ENCODE assay signal across 8 cellular contexts in genomic region chr5:134846641-134846960, GRCh38. TPM values are rescaled to one million over a fixed set of nuclear protein-coding genes. Genes with fewer than 3 reads are reported as not detected.
DNase-seq lines count a peak whose midpoint lies in the region; ATAC-seq lines count a peak whose summit lies in the region.

No MANE protein-coding gene starts in this region.

- no peaks in the 10 kb centered on the region for H3K9me2 ChIP-seq in GM23248 (ENCODE audit: insufficient read depth)

- H2AFZ ChIP-seq in GM23248 = peak overlapping the region; percentile 66

- H3F3A ChIP-seq in GM23248 (ENCODE audit: insufficient read depth) = peaks cover 58% of the 10 kb centered on the region

- H3K4me3 ChIP-seq in BLaER1 (peak overlapping the region; percentile 98), GM23248 (peak overlapping the region; percentile 85), SK-N-MC (peak overlapping the region; percentile 98), muscle layer of colon (ENCODE audit: low read depth in 1 of 2, low read length in 2 of 2) (peak overlapping the region; percentile 65 to 96)

- peak overlapping the region; percentile 100 for H3K9ac ChIP-seq in BLaER1
- peak overlapping the region; percentile 91 for H3K9ac ChIP-seq in GM23248
- peak overlapping the region; percentile 99 for H3K9ac ChIP-seq in SK-N-MC (ENCODE audit: insufficient read length)
- H3K9ac ChIP-seq in muscle layer of colon (ENCODE audit: low read length) = peak overlapping the region; percentile 77

- ATAC-seq in HG02610 (IDR thresholded peaks at IDR 0.05; ENCODE audit: unreplicated experiment) = no peak

- in situ Hi-C loops in GM23248 (cut with MboI) = no loop called here

- H3K4me2 ChIP-seq in BLaER1 (peak overlapping the region; percentile 72), GM23248 (ENCODE audit: unreplicated experiment) (peak overlapping the region; percentile 93)

- H4K20me1 ChIP-seq in BLaER1 (peaks cover 45% of the 10 kb centered on the region), GM23248 (ENCODE audit: insufficient read depth) (peaks cover 6% of the 10 kb centered on the region; the same call in 1 of the 2 replicates)

- DNase-seq in GM23248 (peak; percentile 55), SK-N-MC (ENCODE audit: low read depth, low spot score) (no peak), dermis blood vessel endothelial cell (peak; percentile 51), KG1 (lab: John Stamatoyannopoulos, UW) (no peak), dedifferentiated amniotic fluid mesenchymal stem cell (ENCODE audit: extremely low spot score) (no peak)

- H3K4me1 ChIP-seq in BLaER1 (peaks cover 32% of the 10 kb centered on the region), GM23248 (ENCODE audit: insufficient read depth) (peaks cover 44% of the 10 kb centered on the region), muscle layer of colon (ENCODE audit: insufficient read depth, low read length) (peaks cover 20% of the 10 kb centered on the region)

- no peaks in the 10 kb centered on the region for H3K9me3 ChIP-seq in BLaER1
- H3K9me3 ChIP-seq in GM23248 (ENCODE audit: low read depth) = no peaks in the 10 kb centered on the region
- no peaks in the 10 kb centered on the region for H3K9me3 ChIP-seq in SK-N-MC (ENCODE audit: low read depth, low read length)
- H3K9me3 ChIP-seq in muscle layer of colon (ENCODE audit: low read length) = no peaks in the 10 kb centered on the region

- WGBS in GM23248 (ENCODE audit: low coverage in 1 of 2, low lambda C conversion rate in 2 of 2, missing lambda C conversion rate in 2 of 2), 2 experiments = 1 to 2% methylated on average over 11 of the region's 11 CpGs

- peaks cover 35% of the 10 kb centered on the region for H3K36me3 ChIP-seq in BLaER1
- H3K36me3 ChIP-seq in GM23248 (ENCODE audit: low read depth) = no peaks in the 10 kb centered on the region
- peaks cover 22% of the 10 kb centered on the region for H3K36me3 ChIP-seq in SK-N-MC (ENCODE audit: insufficient read depth, low read length)
- no peaks in the 10 kb centered on the region for H3K36me3 ChIP-seq in muscle layer of colon (ENCODE audit: insufficient read depth, low read length)

- peak overlapping the region; percentile 99 for H3K27ac ChIP-seq in BLaER1
- H3K27ac ChIP-seq in GM23248 = peak overlapping the region; percentile 80
- peak overlapping the region; percentile 91 for H3K27ac ChIP-seq in SK-N-MC
- peak overlapping the region; percentile 92 for H3K27ac ChIP-seq in muscle layer of colon (ENCODE audit: low read depth, low read length)

- no peaks in the 10 kb centered on the region for H3K27me3 ChIP-seq in BLaER1
- no peaks in the 10 kb centered on the region for H3K27me3 ChIP-seq in GM23248 (replicated peaks; ENCODE audit: insufficient read depth)
- H3K27me3 ChIP-seq in muscle layer of colon (ENCODE audit: control insufficient read depth in 1 of 2, insufficient read depth in 2 of 2, low read length in 2 of 2) = no peaks in the 10 kb centered on the region

- H3K79me2 ChIP-seq in GM23248 (ENCODE audit: insufficient read depth) = peaks cover 50% of the 10 kb centered on the region

RNA-seq across cellular contexts. Expression of gene C5orf24, which starts 0.8 kb away (rescaled TPM):
- total RNA-seq in GM23248 (2014; rRNA removed; shearing (Covaris generic)) = 41.2 and 41.4 TPM in 2 replicates
- 34.0 and 36.4 TPM in 2 replicates for polyA plus RNA-seq in GM23248 (2016; fragmentation: Nextera tagmentation; extraction: Ambion mirVana)
- total RNA-seq in dermis blood vessel endothelial cell = 52.2 and 76.2 TPM in 2 replicates

RNA-seq across cellular contexts. Expression of gene TXNDC15, which starts 27.6 kb away (rescaled TPM):
- 112 and 170 TPM in 2 replicates for total RNA-seq in GM23248 (2014; rRNA removed; shearing (Covaris generic))
- polyA plus RNA-seq in GM23248 (2016; fragmentation: Nextera tagmentation; extraction: Ambion mirVana) = 102 and 103 TPM in 2 replicates
- total RNA-seq in dermis blood vessel endothelial cell = 84.0 and 107 TPM in 2 replicates

RNA-seq across cellular contexts. Expression of gene PCBD2, which starts 58.3 kb away (rescaled TPM):
- total RNA-seq in GM23248 (2014; rRNA removed; shearing (Covaris generic)) = 4.9 and 10.1 TPM in 2 replicates
- polyA plus RNA-seq in GM23248 (2016; fragmentation: Nextera tagmentation; extraction: Ambion mirVana) = 5.8 and 6.2 TPM in 2 replicates
- 4.8 and 8.6 TPM in 2 replicates for total RNA-seq in dermis blood vessel endothelial cell

Comparison
In these comparisons a context has a peak if more than half of its experiments do, and no peak if none do; other contexts are left out.
1. DNase-seq: peak in GM23248 (single experiment) and dermis blood vessel endothelial cell (single experiment); none in SK-N-MC (single experiment), KG1 (single experiment) and dedifferentiated amniotic fluid mesenchymal stem cell (single experiment).
2. Peak in every context shown above with its lines, with median percentiles within 50 percentile points of each other: H3K27ac ChIP-seq, H3K4me3 ChIP-seq and H3K9ac ChIP-seq.